Comparison of ENCODE assay signal across 26 cellular contexts in genomic region chr14:23148596-23149249, GRCh38. TPM values are rescaled to one million over a fixed set of nuclear protein-coding genes. Genes with fewer than 3 reads are reported as not detected.
DNase-seq lines count a peak whose midpoint lies in the region; ATAC-seq, FAIRE-seq and TF ChIP-seq lines count a peak whose summit lies in the region.
"Had no signal": no experiment of that assay in that cellular context is flagged by ENCODE, and none has a peak within 500 bp of the region (broad histone marks: within the 10 kb centered on the region; RNA-seq: fewer than 3 reads in every experiment).

No MANE protein-coding gene starts in this region.

- H3K4me1 Mint-ChIP-seq in nephron progenitor cell = peaks cover 45% of the 10 kb centered on the region

- H3K27ac Mint-ChIP-seq in nephron progenitor cell = peak overlapping the region; percentile 90
- H3K27ac Mint-ChIP-seq: activated CD4-positive, alpha-beta T cell treated with anti-CD3 and anti-CD28 coated beads for 36 hours; HFFc6 had no signal

- no peaks in the 10 kb centered on the region for H3K27me3 ChIP-seq in transverse colon
- H3K27me3 ChIP-seq: SJSA1, thyroid gland had no signal

- no peak for TF ChIP-seq POLR2A in transverse colon (IDR thresholded peaks at IDR 0.05)
- TF ChIP-seq POLR2A in H54 (IDR thresholded peaks at IDR 0.05; ENCODE audit: low read depth, low read length) = no peak

- ATAC-seq in HG03469 (IDR thresholded peaks at IDR 0.05; ENCODE audit: unreplicated experiment) = no peak
- ATAC-seq: activated CD4-positive, alpha-beta T cell treated with anti-CD3 and anti-CD28 coated beads for 36 hours; stimulated activated naive CD8-positive, alpha-beta T cell treated with anti-CD3 and anti-CD28 coated beads, Interleukin-15, Interleukin-2, amounts not matched to agents 100 U/mL and 50 U/mL, for 24 hours had no signal

- peaks cover 16% of the 10 kb centered on the region for H3K9me3 Mint-ChIP-seq in nephron progenitor cell
- H3K9me3 Mint-ChIP-seq: HFFc6 had no signal

- no peaks in the 10 kb centered on the region for H3K36me3 ChIP-seq in transverse colon
- H3K36me3 ChIP-seq: brain microvascular endothelial cell, SJSA1, thyroid gland had no signal

- H3K4me3 ChIP-seq in fibroblast of mammary gland (ENCODE audit: control insufficient read depth, low read depth, low read length) (no peak overlapping the region), transverse colon (no peak overlapping the region)
- H3K4me3 ChIP-seq: SJSA1, thyroid gland had no signal

- in situ Hi-C loops in transverse colon (cut with MboI; ENCODE audit: low pct_ligation_motif_present in 1 of 4, low pct_unique_long_range_greater_than_20kb in 1 of 4, low sequenced_read_pairs in 3 of 4) = no loop called here

- DNase-seq in fibroblast of mammary gland (ENCODE audit: low read depth) (peak; percentile 60), nephron progenitor cell (no peak), transverse colon (no peak), H54 (ENCODE audit: insufficient read length, low spot score) (no peak), NCI-H1694 treated with DMSO at 0.1 percent for 48 hours (lab: John Stamatoyannopoulos, UW) (no peak), activated gamma-delta T cell treated with Interleukin-2 at 50 U/mL for 16 hours (no peak)
- DNase-seq: activated CD4-positive, alpha-beta T cell treated with anti-CD3 and anti-CD28 coated beads for 36 hours; brain microvascular endothelial cell; effector CD8-positive, alpha-beta T cell; erythroblast; HFFc6; KBM-7; kidney glomerular epithelial cell; MM.1S; NCI-H1436 treated with DMSO at 0.1 percent for 48 hours; NCI-H526 treated with DMSO at 0.1 percent for 48 hours; nucleus accumbens; stimulated activated naive CD8-positive, alpha-beta T cell treated with anti-CD3 and anti-CD28 coated beads, Interleukin-15, Interleukin-2, amounts not matched to agents 100 U/mL and 50 U/mL, for 24 hours; thyroid gland had no signal

- H3K4me1 ChIP-seq in transverse colon = peaks cover 5 to 11% (median 8%) of the 10 kb centered on the region in 4 donors
- H3K4me1 ChIP-seq: SJSA1 had no signal

- no peak overlapping the region for H3K4me3 Mint-ChIP-seq in nephron progenitor cell
- H3K4me3 Mint-ChIP-seq: activated CD4-positive, alpha-beta T cell treated with anti-CD3 and anti-CD28 coated beads for 36 hours; HFFc6 had no signal

- H3K27me3 Mint-ChIP-seq in nephron progenitor cell (ENCODE audit: low read depth, poor library complexity) = no peaks in the 10 kb centered on the region

- TF ChIP-seq CTCF in fibroblast of mammary gland (conservative IDR thresholded peaks at IDR 0.05; ENCODE audit: control insufficient read depth, insufficient read depth, low read depth, low read length) = no peak
- TF ChIP-seq CTCF in nephron progenitor cell (IDR thresholded peaks at IDR 0.05) = no peak
- no peak for TF ChIP-seq CTCF in transverse colon (IDR thresholded peaks at IDR 0.05)

- WGBS in adipose tissue, 3 donors = 90 to 98% (median 91%) methylated on average over 5 of the region's 5 CpGs
- 74 to 85% methylated on average over 3 to 5 of the region's 5 CpGs for WGBS in transverse colon (ENCODE audit: low coverage in 1 of 2), 2 donors

- no peaks in the 10 kb centered on the region for H3K9me3 ChIP-seq in transverse colon
- H3K9me3 ChIP-seq: SJSA1, thyroid gland had no signal

- no peak for TF ChIP-seq EP300 in transverse colon (IDR thresholded peaks at IDR 0.05; ENCODE audit: low read depth)

- intact Hi-C loops in transverse colon (cut with DNase I; ENCODE audit: low total_unique reads) = no loop called here

- peaks cover 53% of the 10 kb centered on the region for H3K36me3 Mint-ChIP-seq in nephron progenitor cell (ENCODE audit: low read depth)

- no peak for FAIRE-seq in H54 (lab: Jason Lieb, UNC)

- peak overlapping the region; percentile 34 for H3K27ac ChIP-seq in adipose tissue (ENCODE audit: low read depth, low read length)
- H3K27ac ChIP-seq in transverse colon = peak overlapping the region in 3 of 4 donors; percentile 19 to 63 (median 37)
- H3K27ac ChIP-seq: brain microvascular endothelial cell, SJSA1, thyroid gland had no signal

RNA-seq across cellular contexts. Expression of gene CEBPE, which starts 29.7 kb away (rescaled TPM):
- 1 to 10 TPM in 1 of 3 donors, under 1 TPM in 1, not detected in 1; 0.15 to 2.8 TPM for polyA plus RNA-seq in adipose tissue
- total RNA-seq in transverse colon = not detected
- total RNA-seq: HFFc6, HT1080, lung microvascular endothelial cell, RPMI7951, SJSA1, thyroid gland had no signal

RNA-seq across cellular contexts. Expression of gene SLC7A8, which starts 34.7 kb away (rescaled TPM):
- 10 to 100 TPM; 16.8 to 41.5 (median 25.9) TPM for polyA plus RNA-seq in adipose tissue
- total RNA-seq in transverse colon = 10 to 100 TPM in 3 of 4 donors, 1 to 10 TPM in 1; 5.2 to 29.1 (median 14.2) TPM
- total RNA-seq: lung microvascular endothelial cell had no signal

RNA-seq across cellular contexts. Expression of gene CIROP, which starts 43.9 kb away (rescaled TPM):
- under 1 TPM in 2 of 3 donors, not detected in 1; 0.03 to 0.56 TPM for polyA plus RNA-seq in adipose tissue
- not detected for total RNA-seq in transverse colon
- total RNA-seq: activated CD4-positive, alpha-beta T cell treated with anti-CD3 and anti-CD28 coated beads for 36 hours; HFFc6; HT1080; lung microvascular endothelial cell; RPMI7951; SJSA1; T-helper 1 cell treated with Interleukin-12 subunit alpha and Interleukin-12 subunit beta and Interleukin-4 antibody, amounts not matched to agents 30 ng/mL and 1 ng/mL, for 36 hours had no signal

RNA-seq across cellular contexts. Expression of gene C14orf119, which starts 53.4 kb away (rescaled TPM):
- 10 to 100 TPM; 16.3 to 54.9 (median 45.0) TPM for polyA plus RNA-seq in adipose tissue
- total RNA-seq in transverse colon = 10 to 100 TPM in 3 of 4 donors, 1 to 10 TPM in 1; 3.6 to 33.7 (median 32.0) TPM

RNA-seq across cellular contexts. Expression of gene ACIN1, which starts 53.8 kb away (rescaled TPM):
- 10 to 100 TPM; 43.6 to 81.4 (median 79.3) TPM for polyA plus RNA-seq in adipose tissue
- 100 to 1,000 TPM; 137 to 303 (median 222) TPM for total RNA-seq in transverse colon
